ENCODE assay signal across 17 cellular contexts in genomic region chr19:30648321-30648720, GRCh38.
DNase-seq lines count a peak whose midpoint lies in the region; ATAC-seq and TF ChIP-seq lines count a peak whose summit lies in the region.
"Had no signal": no experiment of that assay in that cellular context is flagged by ENCODE, and none has a peak within 500 bp of the region (broad histone marks: within the 10 kb centered on the region; RNA-seq: fewer than 3 reads in every experiment).

No MANE protein-coding gene starts in this region.

- TF ChIP-seq CTCF in brain (conservative IDR thresholded peaks at IDR 0.05) = no peak
- peak; percentile 17 for TF ChIP-seq CTCF in kidney epithelial cell (IDR thresholded peaks at IDR 0.05; ENCODE audit: insufficient read depth, low read length, poor library complexity, severe bottlenecking)

- H3K9me3 Mint-ChIP-seq in brain = no peaks in the 10 kb centered on the region
- H3K9me3 Mint-ChIP-seq: activated naive CD8-positive, alpha-beta T cell treated with anti-CD3 and anti-CD28 coated beads, Interleukin-2, amount 50 U/mL, for 24 hours; T-helper 1 cell treated with Interleukin-12 subunit alpha and Interleukin-12 subunit beta and Interleukin-4 antibody, amounts not matched to agents 30 μg/mL and 1 μg/mL, for 36 hours had no signal

- peaks cover 77% of the 10 kb centered on the region for H3K4me1 Mint-ChIP-seq in brain
- H3K4me1 Mint-ChIP-seq: activated naive CD8-positive, alpha-beta T cell treated with anti-CD3 and anti-CD28 coated beads, Interleukin-2, amount 50 U/mL, for 24 hours had no signal

- ATAC-seq in GM19351 (IDR thresholded peaks at IDR 0.05; ENCODE audit: unreplicated experiment) = no peak
- ATAC-seq: activated naive CD8-positive, alpha-beta T cell treated with anti-CD3 and anti-CD28 coated beads, Interleukin-2, amount 50 U/mL, for 24 hours; left lung had no signal

- H3K27ac ChIP-seq in temporal lobe (ENCODE audit: low read depth, low read length) = peak overlapping the region; percentile 68
- H3K27ac ChIP-seq: C4-2B, left lung, parathyroid adenoma, skin epidermis, suprapubic skin had no signal

- H3K36me3 ChIP-seq in kidney epithelial cell (ENCODE audit: control insufficient read depth, insufficient read depth, low read length) = no peaks in the 10 kb centered on the region
- H3K36me3 ChIP-seq: left lung, suprapubic skin had no signal

- no peak overlapping the region for H3K4me3 ChIP-seq in kidney epithelial cell (ENCODE audit: low read depth, low read length)
- H3K4me3 ChIP-seq: left lung, skin epidermis, suprapubic skin had no signal

- peak overlapping the region in 3 of 5 experiments; percentile 54 to 86 (median 79) for H3K27ac Mint-ChIP-seq in brain
- H3K27ac Mint-ChIP-seq: activated naive CD8-positive, alpha-beta T cell treated with anti-CD3 and anti-CD28 coated beads, Interleukin-2, amount 50 U/mL, for 24 hours; T-helper 1 cell treated with Interleukin-12 subunit alpha and Interleukin-12 subunit beta and Interleukin-4 antibody, amounts not matched to agents 30 μg/mL and 1 μg/mL, for 36 hours had no signal

- no peak overlapping the region for H3K4me3 Mint-ChIP-seq in brain
- H3K4me3 Mint-ChIP-seq: activated naive CD8-positive, alpha-beta T cell treated with anti-CD3 and anti-CD28 coated beads, Interleukin-2, amount 50 U/mL, for 24 hours; T-helper 1 cell treated with Interleukin-12 subunit alpha and Interleukin-12 subunit beta and Interleukin-4 antibody, amounts not matched to agents 30 μg/mL and 1 μg/mL, for 36 hours had no signal

- no peaks in the 10 kb centered on the region for H3K36me3 Mint-ChIP-seq in brain

- DNase-seq in H4 (ENCODE audit: low spot score) (peak; percentile 44), kidney epithelial cell (ENCODE audit: low read depth) (no peak), kidney tubule cell (ENCODE audit: low spot score) (no peak), NCI-H524 treated with DMSO at 0.1 percent for 48 hours (lab: John Stamatoyannopoulos, UW) (no peak)
- DNase-seq: activated naive CD8-positive, alpha-beta T cell treated with anti-CD3 and anti-CD28 coated beads, Interleukin-2, amount 50 U/mL, for 24 hours; DMS153; left lung; NCI-H146; stimulated activated CD4-positive, alpha-beta T cell treated with anti-CD3 and anti-CD28 coated beads, Interleukin-4, amount 100 ng/mL, for 24 hours had no signal

- H3K27me3 ChIP-seq in kidney epithelial cell (ENCODE audit: control insufficient read depth, insufficient read depth, low read length) = no peaks in the 10 kb centered on the region

- H3K27me3 Mint-ChIP-seq in brain = peaks cover 10% of the 10 kb centered on the region
